ENCODE assay signal across 18 cellular contexts in the genomic region with DNA sequence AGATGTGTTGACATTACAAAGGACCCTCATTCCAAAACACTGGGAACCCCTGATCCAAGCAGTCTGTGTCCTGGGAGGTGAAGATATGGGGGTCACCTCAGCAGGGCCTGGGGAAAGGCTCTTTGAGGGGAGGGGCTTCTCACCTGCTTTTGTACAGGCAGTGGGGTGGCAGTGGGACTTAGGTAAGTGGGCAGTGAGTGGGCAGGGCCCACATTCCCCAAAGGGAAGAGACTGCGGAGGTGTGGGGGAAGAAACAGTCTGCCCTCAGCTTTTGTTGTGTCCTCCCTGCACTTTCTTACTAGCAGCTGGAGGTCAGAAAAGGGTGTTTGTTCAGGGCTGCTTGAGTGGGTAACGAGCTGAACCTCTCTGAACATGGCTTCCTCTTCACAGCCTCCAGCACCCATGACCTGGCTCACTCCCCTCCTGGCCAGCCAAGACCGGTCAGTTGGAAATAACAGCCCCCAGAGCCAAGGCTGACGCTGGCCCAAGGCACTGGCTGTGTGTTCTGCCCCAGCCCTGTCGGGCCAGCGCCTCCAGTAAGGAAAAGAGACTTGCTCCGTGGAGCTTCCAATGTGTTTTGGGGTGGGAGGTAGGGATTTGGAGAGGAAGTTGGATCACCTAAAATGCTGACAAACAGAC.
"Had no signal": no experiment of that assay in that cellular context is flagged by ENCODE, and none has a peak within 500 bp of the region (broad histone marks: within the 10 kb centered on the region; RNA-seq: fewer than 3 reads in every experiment).

No MANE protein-coding gene starts in this region.

- H3K36me3 ChIP-seq: adrenal gland, prostate gland, right lobe of liver had no signal

- FAIRE-seq: islet of Langerhans, small intestine, urothelium cell line had no signal

- H3K4me3 ChIP-seq: adrenal gland, prostate gland, right lobe of liver, testis had no signal

- H3K4me1 ChIP-seq: prostate gland had no signal

- DNase-seq: activated CD4-positive, alpha-beta T cell treated with anti-CD3 and anti-CD28 coated beads for 36 hours; activated CD4-positive, alpha-beta T cell treated with anti-CD3 and anti-CD28 coated beads, Interleukin-2, amount 50 U/mL, for 48 hours; activated gamma-delta T cell treated with Interleukin-2 at 50 U/mL for 16 hours; activated T-cell treated with anti-CD3 and anti-CD28 coated beads for 4 hours; adrenal gland; dermis blood vessel endothelial cell; effector memory CD4-positive, alpha-beta T cell; glutamatergic neuron; left cardiac atrium; right lobe of liver; small intestine; stimulated activated CD4-positive, alpha-beta T cell treated with anti-CD3 and anti-CD28 coated beads, Interleukin-4, amount 100 ng/mL, for 1 hour; testis had no signal

- H3K27me3 ChIP-seq: adrenal gland, right lobe of liver, testis had no signal

- ATAC-seq: activated CD4-positive, alpha-beta T cell treated with anti-CD3 and anti-CD28 coated beads for 36 hours; activated naive CD4-positive, alpha-beta T cell treated with anti-CD3 and anti-CD28 coated beads, Interleukin-2, amount 50 U/mL, for 72 hours; left cardiac atrium; right lobe of liver; WTC11 had no signal

- H3K9me3 ChIP-seq: adrenal gland, prostate gland, right lobe of liver, testis had no signal

- H3K27ac ChIP-seq: prostate gland, right lobe of liver, testis had no signal
